1 cellular context compared by ENCODE assay signal in genomic region chr1:27099154-27099903, GRCh38.
TF ChIP-seq lines count a peak whose summit lies in the region.

No MANE protein-coding gene starts in this region.

TF ChIP-seq in HepG2, 621 proteins besides CTCF, POLR2A, EP300 and RAD21 (continued from another document):
- TF ChIP-seq RBAK (CRISPR knock-in tag; IDR thresholded peaks at IDR 0.05) (no peak), ZNF407 (CRISPR knock-in tag; IDR thresholded peaks at IDR 0.05; ENCODE audit: not compliant biosample characterization) (no peak), CEBPB (IDR thresholded peaks at IDR 0.05; ENCODE audit: borderline replicate concordance, low read depth, low read length) (no peak), SATB2 (CRISPR knock-in tag; IDR thresholded peaks at IDR 0.05) (no peak), UBTF (CRISPR knock-in tag; IDR thresholded peaks at IDR 0.05) (peak; percentile 57; the same call in 1 of the 2 replicates), ZNF670 (CRISPR knock-in tag; IDR thresholded peaks at IDR 0.05; ENCODE audit: borderline replicate concordance) (no peak), SRY (CRISPR knock-in tag; IDR thresholded peaks at IDR 0.05) (no peak), ZNF550 (CRISPR knock-in tag; IDR thresholded peaks at IDR 0.05; ENCODE audit: borderline replicate concordance) (0 out of 2 replicates have a peak, but pooled peaks have one; percentile 57), ZBTB7B (CRISPR knock-in tag; IDR thresholded peaks at IDR 0.05) (no peak), MAFF (IDR thresholded peaks at IDR 0.05; ENCODE audit: low read depth, low read length) (no peak), ARID2 (CRISPR knock-in tag; IDR thresholded peaks at IDR 0.05; ENCODE audit: borderline replicate concordance) (no peak), HOXA3 (CRISPR knock-in tag; IDR thresholded peaks at IDR 0.05) (no peak), HES4 (CRISPR knock-in tag; IDR thresholded peaks at IDR 0.05; ENCODE audit: borderline replicate concordance) (no peak), NR0B2 (CRISPR knock-in tag; IDR thresholded peaks at IDR 0.05) (no peak), NFKBIZ (CRISPR knock-in tag; IDR thresholded peaks at IDR 0.05) (no peak), THRA (CRISPR knock-in tag; IDR thresholded peaks at IDR 0.05; ENCODE audit: borderline replicate concordance) (no peak), ZNF207 (IDR thresholded peaks at IDR 0.05; ENCODE audit: borderline replicate concordance) (no peak), ZNF564 (CRISPR knock-in tag; IDR thresholded peaks at IDR 0.05) (no peak), KAT2B (IDR thresholded peaks at IDR 0.05; ENCODE audit: borderline replicate concordance, low read depth, low read length) (no peak), NFE2L2 (IDR thresholded peaks at IDR 0.05; ENCODE audit: low read length) (no peak)
